1 cellular context compared by ENCODE assay signal in genomic region chr3:129441215-129441614, GRCh38.
TF ChIP-seq lines count a peak whose summit lies in the region.

No MANE protein-coding gene starts in this region.

TF ChIP-seq in GM12878, 131 proteins besides CTCF, POLR2A, EP300 and RAD21 (continued from another document):
- TF ChIP-seq, protein P1, sequence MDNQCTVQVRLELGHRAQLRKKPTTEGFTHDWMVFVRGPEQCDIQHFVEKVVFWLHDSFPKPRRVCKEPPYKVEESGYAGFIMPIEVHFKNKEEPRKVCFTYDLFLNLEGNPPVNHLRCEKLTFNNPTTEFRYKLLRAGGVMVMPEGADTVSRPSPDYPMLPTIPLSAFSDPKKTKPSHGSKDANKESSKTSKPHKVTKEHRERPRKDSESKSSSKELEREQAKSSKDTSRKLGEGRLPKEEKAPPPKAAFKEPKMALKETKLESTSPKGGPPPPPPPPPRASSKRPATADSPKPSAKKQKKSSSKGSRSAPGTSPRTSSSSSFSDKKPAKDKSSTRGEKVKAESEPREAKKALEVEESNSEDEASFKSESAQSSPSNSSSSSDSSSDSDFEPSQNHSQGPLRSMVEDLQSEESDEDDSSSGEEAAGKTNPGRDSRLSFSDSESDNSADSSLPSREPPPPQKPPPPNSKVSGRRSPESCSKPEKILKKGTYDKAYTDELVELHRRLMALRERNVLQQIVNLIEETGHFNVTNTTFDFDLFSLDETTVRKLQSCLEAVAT (IDR thresholded peaks at IDR 0.05), result peak; percentile 75
- no peak for TF ChIP-seq CREM (IDR thresholded peaks at IDR 0.05; ENCODE audit: low read depth)
- no peak for TF ChIP-seq RELB (IDR thresholded peaks at IDR 0.05; ENCODE audit: low read depth)
- TF ChIP-seq, protein P2, sequence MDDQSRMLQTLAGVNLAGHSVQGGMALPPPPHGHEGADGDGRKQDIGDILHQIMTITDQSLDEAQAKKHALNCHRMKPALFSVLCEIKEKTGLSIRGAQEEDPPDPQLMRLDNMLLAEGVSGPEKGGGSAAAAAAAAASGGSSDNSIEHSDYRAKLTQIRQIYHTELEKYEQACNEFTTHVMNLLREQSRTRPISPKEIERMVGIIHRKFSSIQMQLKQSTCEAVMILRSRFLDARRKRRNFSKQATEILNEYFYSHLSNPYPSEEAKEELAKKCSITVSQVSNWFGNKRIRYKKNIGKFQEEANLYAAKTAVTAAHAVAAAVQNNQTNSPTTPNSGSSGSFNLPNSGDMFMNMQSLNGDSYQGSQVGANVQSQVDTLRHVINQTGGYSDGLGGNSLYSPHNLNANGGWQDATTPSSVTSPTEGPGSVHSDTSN (IDR thresholded peaks at IDR 0.05; ENCODE audit: insufficient replicate concordance, low read depth, low read length), result no peak
- no peak for TF ChIP-seq ZNF24 (IDR thresholded peaks at IDR 0.05)
TF ChIP-seq in GM12878: peak in this region for 1.
